Comparison of ENCODE assay signal across 26 cellular contexts in the genomic region with DNA sequence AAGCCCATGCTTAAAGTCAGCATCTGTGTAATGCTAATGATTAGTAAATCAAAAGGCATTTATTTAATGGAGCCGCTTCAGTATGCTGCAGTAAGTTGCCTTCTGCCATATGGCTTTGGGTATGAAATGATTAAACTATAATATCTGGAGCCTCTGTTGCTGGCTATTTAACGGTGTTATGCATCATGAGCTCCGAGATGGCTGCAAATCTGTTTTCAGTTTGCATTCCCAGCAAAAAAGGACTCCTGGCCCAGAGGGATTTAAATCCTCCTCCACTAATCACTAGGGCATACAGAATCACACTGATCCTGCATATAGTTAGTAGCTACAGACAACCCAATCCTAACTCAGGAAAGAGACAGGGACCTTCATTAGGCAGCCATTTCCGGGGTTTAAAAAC.
DNase-seq lines count a peak whose midpoint lies in the region; ATAC-seq and TF ChIP-seq lines count a peak whose summit lies in the region.
"Had no signal": no experiment of that assay in that cellular context is flagged by ENCODE, and none has a peak within 500 bp of the region (broad histone marks: within the 10 kb centered on the region; RNA-seq: fewer than 3 reads in every experiment).

No MANE protein-coding gene starts in this region.

- H3K27me3 Mint-ChIP-seq in activated CD4-positive, alpha-beta T cell treated with anti-CD3 and anti-CD28 coated beads, Interleukin-2, amount 10 ng/mL, durations not matched to agents 24 days and 14 days, result no peaks in the 10 kb centered on the region
- H3K27me3 Mint-ChIP-seq: activated CD8-positive, alpha-beta T cell treated with anti-CD3 and anti-CD28 coated beads for 36 hours; B cell; stimulated activated naive CD8-positive, alpha-beta T cell treated with anti-CD3 and anti-CD28 coated beads, Interleukin-15, Interleukin-2, amounts not matched to agents 100 ng/mL and 50 ng/mL, for 24 hours had no signal

- H3K9me3 ChIP-seq in A673 (ENCODE audit: low read depth, low read length, poor library complexity, severe bottlenecking) (no peaks in the 10 kb centered on the region), GM23248 (ENCODE audit: low read depth) (no peaks in the 10 kb centered on the region), SK-N-SH (no peaks in the 10 kb centered on the region)
- H3K9me3 ChIP-seq: thoracic aorta had no signal

- CTCF ChIA-PET in A673 (lab: Charles Lee) (no interaction called here), SK-N-SH (lab: Yijun Ruan, JAX) (interaction anchor here (0.7 to 1.2 kb wide), 4 partner anchors 9 to 280 kb away, joined by 3 to 4 read pairs (median 3); no protein-coding TSS in a partner anchor)

- H3K27ac Mint-ChIP-seq in activated CD4-positive, alpha-beta T cell treated with anti-CD3 and anti-CD28 coated beads, Interleukin-2, amount 10 ng/mL, durations not matched to agents 24 days and 14 days, result no peak overlapping the region
- H3K27ac Mint-ChIP-seq: activated CD8-positive, alpha-beta T cell treated with anti-CD3 and anti-CD28 coated beads for 36 hours; B cell; CD8-positive, alpha-beta T cell; stimulated activated naive CD8-positive, alpha-beta T cell treated with anti-CD3 and anti-CD28 coated beads, Interleukin-15, Interleukin-2, amounts not matched to agents 100 ng/mL and 50 ng/mL, for 24 hours had no signal

- H3F3A ChIP-seq in GM23248 (ENCODE audit: insufficient read depth) (no peaks in the 10 kb centered on the region; the same call in 1 of the 2 replicates), SK-N-SH (replicated peaks; ENCODE audit: insufficient read depth) (peaks cover 3% of the 10 kb centered on the region)

- H3K27me3 ChIP-seq in A673 (replicated peaks; ENCODE audit: insufficient read depth, low read depth, low read length, poor library complexity) (no peaks in the 10 kb centered on the region), GM23248 (replicated peaks; ENCODE audit: insufficient read depth) (no peaks in the 10 kb centered on the region), SK-N-SH (ENCODE audit: insufficient read depth) (no peaks in the 10 kb centered on the region)

- H3K36me3 Mint-ChIP-seq in activated CD4-positive, alpha-beta T cell treated with anti-CD3 and anti-CD28 coated beads, Interleukin-2, amount 10 ng/mL, durations not matched to agents 24 days and 14 days (ENCODE audit: low read depth), result no peaks in the 10 kb centered on the region
- H3K36me3 Mint-ChIP-seq: CD8-positive, alpha-beta T cell had no signal

- 41 to 42% methylated on average over 4 of the region's 4 CpGs for WGBS in GM23248 (ENCODE audit: low coverage in 1 of 2, low lambda C conversion rate in 2 of 2, missing lambda C conversion rate in 2 of 2), 2 experiments
- WGBS in SK-N-SH (ENCODE audit: low lambda C conversion rate), result 9% methylated on average over 4 of the region's 4 CpGs

- no TSS peak for BruUV-seq in A673 (replicated peaks; lab: Mats Ljungman, UMichigan)

- DNase-seq in A673 (ENCODE audit: low spot score), result peak; percentile 60
- DNase-seq in GM23248, result peak; percentile 38
- DNase-seq in SK-N-SH, result peak; percentile 39
- DNase-seq in fibroblast of the conjunctiva (ENCODE audit: low read depth), result peak; percentile 14
- no peak for DNase-seq in DMS153 treated with DMSO at 0.1 percent for 48 hours (lab: John Stamatoyannopoulos, UW; ENCODE audit: unreplicated experiment)
- DNase-seq in activated CD4-positive, alpha-beta T cell treated with anti-CD3 and anti-CD28 coated beads, Interleukin-2, amount 10 ng/mL, durations not matched to agents 24 days and 14 days, result no peak
- DNase-seq in GOT3 (lab: John Stamatoyannopoulos, UW), result no peak
- DNase-seq: activated CD4-positive, alpha-beta T cell treated with anti-CD3 and anti-CD28 coated beads for 1 hour; activated CD8-positive, alpha-beta memory T cell treated with anti-CD3 and anti-CD28 coated beads, Interleukin-2, amount 50 U/mL, for 48 hours; activated CD8-positive, alpha-beta T cell treated with anti-CD3 and anti-CD28 coated beads for 36 hours; activated naive CD4-positive, alpha-beta T cell treated with anti-CD3 and anti-CD28 coated beads, Interleukin-2, amount 50 U/mL, for 16 hours; amygdala; CD8-positive, alpha-beta T cell; DMS153; glutamatergic neuron; NCI-H526 treated with DMSO at 0.1 percent for 48 hours; posterior cingulate gyrus; right cardiac atrium; stimulated activated CD4-positive, alpha-beta T cell treated with anti-CD3 and anti-CD28 coated beads, Interleukin-2, amount 100 ng/mL, for 24 hours; T-helper 2 cell had no signal

- H3K9me2 ChIP-seq in GM23248 (ENCODE audit: insufficient read depth), result no peaks in the 10 kb centered on the region
- no peaks in the 10 kb centered on the region for H3K9me2 ChIP-seq in SK-N-SH

- H3K4me1 Mint-ChIP-seq in activated CD4-positive, alpha-beta T cell treated with anti-CD3 and anti-CD28 coated beads, Interleukin-2, amount 10 ng/mL, durations not matched to agents 24 days and 14 days, result peaks cover 4% of the 10 kb centered on the region

- H3K27ac ChIP-seq in A673 (ENCODE audit: low read depth, low read length, poor library complexity, severe bottlenecking) (peak overlapping the region; percentile 34), GM23248 (no peak overlapping the region), SK-N-SH (ENCODE audit: low read depth in 2 of 2, low read length in 1 of 2) (peak overlapping the region; percentile 30 to 76; a peak in 3 of 4 replicates)
- H3K27ac ChIP-seq: thoracic aorta had no signal

- in situ Hi-C loops in GM23248 (cut with MboI), result no loop called here

- H3K79me2 ChIP-seq in GM23248 (ENCODE audit: insufficient read depth) (no peaks in the 10 kb centered on the region), SK-N-SH (ENCODE audit: insufficient read depth) (no peaks in the 10 kb centered on the region)

- no peak overlapping the region for H3K4me3 Mint-ChIP-seq in activated CD4-positive, alpha-beta T cell treated with anti-CD3 and anti-CD28 coated beads, Interleukin-2, amount 10 ng/mL, durations not matched to agents 24 days and 14 days
- H3K4me3 Mint-ChIP-seq: activated CD8-positive, alpha-beta T cell treated with anti-CD3 and anti-CD28 coated beads for 36 hours; B cell; CD8-positive, alpha-beta T cell; neural crest cell; stimulated activated naive CD8-positive, alpha-beta T cell treated with anti-CD3 and anti-CD28 coated beads, Interleukin-15, Interleukin-2, amounts not matched to agents 100 ng/mL and 50 ng/mL, for 24 hours had no signal

- peak overlapping the region; percentile 59 for H2AFZ ChIP-seq in GM23248
- peak overlapping the region; percentile 76 for H2AFZ ChIP-seq in SK-N-SH (ENCODE audit: low read depth)

- H3K4me3 ChIP-seq in A673 (ENCODE audit: low read depth, low read length, poor library complexity, severe bottlenecking) (no peak overlapping the region), GM23248 (no peak overlapping the region), SK-N-SH (ENCODE audit: low read depth in 2 of 2, low read length in 1 of 2) (no peak overlapping the region)
- H3K4me3 ChIP-seq: thoracic aorta had no signal

- H3K9ac ChIP-seq in GM23248 (no peak overlapping the region), SK-N-SH (peak overlapping the region; percentile 16; the same call in 1 of the 2 replicates)

- H3K4me1 ChIP-seq in A673 (ENCODE audit: insufficient read depth, low read length, poor library complexity, severe bottlenecking) (peaks cover 23% of the 10 kb centered on the region), GM23248 (ENCODE audit: insufficient read depth) (no peaks in the 10 kb centered on the region; the same call in 1 of the 2 replicates), SK-N-SH (ENCODE audit: control insufficient read depth in 1 of 2, insufficient read depth in 2 of 2, low read depth in 1 of 2, low read length in 1 of 2) (peaks cover 8 to 22% of the 10 kb centered on the region in 2 experiments; a peak in 3 of 4 replicates)

- no peaks in the 10 kb centered on the region for H3K9me3 Mint-ChIP-seq in activated CD4-positive, alpha-beta T cell treated with anti-CD3 and anti-CD28 coated beads, Interleukin-2, amount 10 ng/mL, durations not matched to agents 24 days and 14 days
- H3K9me3 Mint-ChIP-seq: activated CD8-positive, alpha-beta T cell treated with anti-CD3 and anti-CD28 coated beads for 36 hours; CD8-positive, alpha-beta T cell; stimulated activated naive CD8-positive, alpha-beta T cell treated with anti-CD3 and anti-CD28 coated beads, Interleukin-15, Interleukin-2, amounts not matched to agents 100 ng/mL and 50 ng/mL, for 24 hours had no signal

- POLR2A ChIA-PET in A673 (lab: Charles Lee; ENCODE audit: low non-redundant PET) (no interaction called here), SK-N-SH (lab: Yijun Ruan, JAX) (no interaction called here)

- H3K4me2 ChIP-seq in GM23248 (ENCODE audit: unreplicated experiment), result peak overlapping the region; percentile 31
- H3K4me2 ChIP-seq in SK-N-SH, result peak overlapping the region; percentile 47; the same call in 1 of the 2 replicates

- TF ChIP-seq RAD21 in SK-N-SH (IDR thresholded peaks at IDR 0.05; ENCODE audit: low read length), result peak; percentile 15; the same call in 1 of the 2 replicates

- ATAC-seq in HG03378 (IDR thresholded peaks at IDR 0.05; ENCODE audit: unreplicated experiment), result no peak
- ATAC-seq: activated CD8-positive, alpha-beta T cell treated with anti-CD3 and anti-CD28 coated beads for 36 hours; CD8-positive, alpha-beta T cell; right cardiac atrium; Right ventricle myocardium inferior had no signal

- peak in 1 of 2 experiments; percentile 74; a peak in 2 of 4 replicates for TF ChIP-seq EP300 in SK-N-SH (IDR thresholded peaks at IDR 0.05; ENCODE audit: borderline replicate concordance in 1 of 2, low read depth in 1 of 2, low read length in 1 of 2)

- H3K36me3 ChIP-seq in A673 (ENCODE audit: insufficient read depth, low read length, poor library complexity, severe bottlenecking), result no peaks in the 10 kb centered on the region
- no peaks in the 10 kb centered on the region for H3K36me3 ChIP-seq in GM23248 (ENCODE audit: low read depth)
- H3K36me3 ChIP-seq in SK-N-SH (replicated peaks in 1 of 2; ENCODE audit: control insufficient read depth in 1 of 2, insufficient read depth in 2 of 2, low read length in 1 of 2), result no peaks in the 10 kb centered on the region
- H3K36me3 ChIP-seq: thoracic aorta had no signal

- intact Hi-C loops in A673 (cut with micrococcal nuclease; ENCODE audit: unreplicated experiment), result no loop called here
- intact Hi-C loops in activated CD4-positive, alpha-beta T cell treated with anti-CD3 and anti-CD28 coated beads, Interleukin-2, amount 10 ng/mL, durations not matched to agents 24 days and 14 days (cut with micrococcal nuclease), result no loop called here

- H4K20me1 ChIP-seq in GM23248 (ENCODE audit: insufficient read depth) (no peaks in the 10 kb centered on the region), SK-N-SH (ENCODE audit: insufficient read depth) (no peaks in the 10 kb centered on the region)

- TF ChIP-seq CTCF in A673 (conservative IDR thresholded peaks at IDR 0.05; ENCODE audit: low read depth, low read length) (no peak), SK-N-SH (IDR thresholded peaks at IDR 0.05) (no peak)

TF ChIP-seq in SK-N-SH, 30 proteins besides CTCF, POLR2A, EP300 and RAD21 (continues in another document):
- TF ChIP-seq NRF1 (IDR thresholded peaks at IDR 0.05; ENCODE audit: low read depth, low read length) (no peak), RCOR1 (IDR thresholded peaks at IDR 0.05; ENCODE audit: low read length) (peak; percentile 71), TCF12 (IDR thresholded peaks at IDR 0.05) (peak; percentile 56), GATA2 (CRISPR knock-in tag; IDR thresholded peaks at IDR 0.05) (peak; percentile 27; the same call in 1 of the 2 replicates), MXI1 (IDR thresholded peaks at IDR 0.05; ENCODE audit: low read depth, low read length) (peak; percentile 39; the same call in 1 of the 2 replicates)

Comparison
In these comparisons a context has a peak if more than half of its experiments do, and no peak if none do; other contexts are left out.
1. DNase-seq: peak in A673 (single experiment), GM23248 (single experiment), SK-N-SH (single experiment) and fibroblast of the conjunctiva (single experiment); none in DMS153 treated with DMSO at 0.1 percent for 48 hours (single experiment), activated CD4-positive, alpha-beta T cell treated with anti-CD3 and anti-CD28 coated beads, Interleukin-2, amount 10 ng/mL, durations not matched to agents 24 days and 14 days (single experiment) and GOT3 (single experiment).